In genomic region chr7:48337012-48337621, GRCh38 we compare ENCODE assay signal across 8 cellular contexts.
A peak's percentile ranks its signal among the peaks of the same experiment; 100 is the strongest.
DNase-seq lines count a peak whose midpoint lies in the region; ATAC-seq, FAIRE-seq and TF ChIP-seq lines count a peak whose summit lies in the region.

No MANE protein-coding gene starts in this region.

- peak; percentile 34 for FAIRE-seq in keratinocyte (lab: Jason Lieb, UNC)

- dilution Hi-C loops in keratinocyte (cut with MboI; ENCODE audit: extremely low pct_ligation_motif_present, low sequenced_read_pairs): no loop called here

- TF ChIP-seq POLR2A in HCT116 (IDR thresholded peaks at IDR 0.05; ENCODE audit: borderline replicate concordance, extremely low read depth, insufficient read depth, insufficient read length): no peak

- H3K4me2 ChIP-seq in HCT116 (ENCODE audit: low read length) (no peak overlapping the region), keratinocyte (ENCODE audit: control insufficient read depth, extremely low read depth, insufficient read depth, low read depth, low read length) (no peak overlapping the region)

- POLR2A ChIA-PET in HCT116 (lab: Charles Lee): no interaction called here

- CTCF ChIA-PET in HCT116 (lab: Charles Lee): no interaction called here

- no peak for TF ChIP-seq RAD21 in HCT116 (IDR thresholded peaks at IDR 0.05; ENCODE audit: low read depth)

- H3K79me2 ChIP-seq in HCT116 (ENCODE audit: insufficient read depth, low read length): no peaks in the 10 kb centered on the region
- H3K79me2 ChIP-seq in keratinocyte (ENCODE audit: control insufficient read depth, insufficient read depth, low read length): no peaks in the 10 kb centered on the region

- peak; percentile 29 for DNase-seq in CD1c-positive myeloid dendritic cell (ENCODE audit: extremely low spot score)
- no peak for DNase-seq in HCT116 (ENCODE audit: low read depth, low spot score)
- peak; percentile 45 for DNase-seq in SKM-1 treated with dmso at 0.1 percent for 144 hours (lab: John Stamatoyannopoulos, UW; ENCODE audit: unreplicated experiment)
- no peak for DNase-seq in keratinocyte (ENCODE audit: low read depth, low spot score)
- no peak for DNase-seq in activated effector memory CD4-positive, alpha-beta T cell treated with Interleukin-2 at 50 U/mL for 16 hours
- no peak for DNase-seq in NCI-H526 treated with DMSO at 0.1 percent for 48 hours (lab: John Stamatoyannopoulos, UW)

- no peaks in the 10 kb centered on the region for H3K9me3 ChIP-seq in HCT116 (ENCODE audit: control insufficient read depth in 1 of 2, insufficient read depth in 1 of 2, low read depth in 1 of 2, low read length in 2 of 2)
- H3K9me3 ChIP-seq in keratinocyte (ENCODE audit: control insufficient read depth, low read depth, low read length): no peaks in the 10 kb centered on the region

- H3K4me3 ChIP-seq in HCT116 (replicated peaks in 1 of 2; ENCODE audit: low read depth in 1 of 2, low read length in 2 of 2) (no peak overlapping the region), keratinocyte (ENCODE audit: control insufficient read depth in 2 of 3, extremely low read depth in 1 of 3, insufficient read depth in 2 of 3, low read depth in 1 of 3, low read length in 3 of 3) (no peak overlapping the region)

- RAD21 ChIA-PET in HCT116 (lab: Charles Lee; ENCODE audit: low non-redundant PET in 1 of 2, low total read pairs in 2 of 2, uncharacterized antibody in 2 of 2, unreplicated experiment in 2 of 2): no interaction called here

- H3K9me1 ChIP-seq in keratinocyte (ENCODE audit: control insufficient read depth, extremely low read depth, insufficient read depth, low read length): no peaks in the 10 kb centered on the region

- no peaks in the 10 kb centered on the region for H3K4me1 ChIP-seq in HCT116 (ENCODE audit: control insufficient read depth in 1 of 2, insufficient read depth in 2 of 2, low read length in 2 of 2)
- H3K4me1 ChIP-seq in keratinocyte (ENCODE audit: control insufficient read depth, extremely low read depth, insufficient read depth, low read length): no peaks in the 10 kb centered on the region

- no peak overlapping the region for H3K27ac ChIP-seq in HCT116 (ENCODE audit: low read depth, low read length)
- H3K27ac ChIP-seq in keratinocyte (ENCODE audit: control insufficient read depth, insufficient read depth, low read length): no peak overlapping the region

- no TSS peak for BruUV-seq in HCT116 (replicated peaks; lab: Mats Ljungman, UMichigan)

- H2AFZ ChIP-seq in HCT116 (ENCODE audit: low read depth, low read length, poor library complexity, severe bottlenecking): no peak overlapping the region
- no peak overlapping the region for H2AFZ ChIP-seq in keratinocyte (ENCODE audit: control insufficient read depth, low read length)

- H3K36me3 ChIP-seq in HCT116 (ENCODE audit: control insufficient read depth in 1 of 2, insufficient read depth in 2 of 2, low read length in 2 of 2) (no peaks in the 10 kb centered on the region), keratinocyte (ENCODE audit: control insufficient read depth in 2 of 2, extremely low read depth in 1 of 2, insufficient read depth in 2 of 2, low read length in 2 of 2) (no peaks in the 10 kb centered on the region)

- H3K9ac ChIP-seq in HCT116 (ENCODE audit: low read length): no peak overlapping the region
- no peak overlapping the region for H3K9ac ChIP-seq in keratinocyte (ENCODE audit: control insufficient read depth, extremely low read depth, insufficient read depth, low read length)

- peak; percentile 46; the same call in 1 of the 2 replicates for ATAC-seq in HCT116
- ATAC-seq in HG02678 (IDR thresholded peaks at IDR 0.05; ENCODE audit: unreplicated experiment): no peak
- ATAC-seq in esophagus mucosa: no peak

- H3K27me3 ChIP-seq in HCT116 (ENCODE audit: insufficient read depth, low read length): no peaks in the 10 kb centered on the region
- no peaks in the 10 kb centered on the region for H3K27me3 ChIP-seq in keratinocyte (ENCODE audit: control insufficient read depth, extremely low read depth, insufficient read depth, low read length)

- intact Hi-C loops in HCT116 (cut with micrococcal nuclease): no loop called here

- H4K20me1 ChIP-seq in HCT116 (ENCODE audit: insufficient read depth): no peaks in the 10 kb centered on the region
- H4K20me1 ChIP-seq in keratinocyte (ENCODE audit: control insufficient read depth, extremely low read depth, insufficient read depth, low read length): no peaks in the 10 kb centered on the region

- no peaks in the 10 kb centered on the region for H3K9me2 ChIP-seq in HCT116 (ENCODE audit: insufficient read depth)

- TF ChIP-seq CTCF in HCT116 (IDR thresholded peaks at IDR 0.05 in 2 of 3, conservative IDR thresholded peaks at IDR 0.05 in 1 of 3; ENCODE audit: borderline replicate concordance in 1 of 3, insufficient read depth in 1 of 3, low read depth in 2 of 3, low read length in 2 of 3): peak in 2 of 3 experiments; percentile 49 to 51; a peak in 4 of 6 replicates
- TF ChIP-seq CTCF in keratinocyte (optimal IDR thresholded peaks at IDR 0.05 in 1 of 3, IDR thresholded peaks at IDR 0.05 in 1 of 3, conservative IDR thresholded peaks at IDR 0.05 in 1 of 3; ENCODE audit: extremely low read depth in 1 of 3, insufficient read depth in 2 of 3, low read length in 3 of 3): peak; percentile 60 to 88 (median 74)

TF ChIP-seq in HCT116, 20 proteins besides CTCF, POLR2A, EP300 and RAD21:
- TF ChIP-seq EZH2phosphoT487 (IDR thresholded peaks at IDR 0.05; ENCODE audit: borderline replicate concordance) (no peak), ZFX (IDR thresholded peaks at IDR 0.05) (no peak), ATF3 (IDR thresholded peaks at IDR 0.05) (no peak), JUND (IDR thresholded peaks at IDR 0.05) (no peak), EZH2 (IDR thresholded peaks at IDR 0.05) (no peak), TCF7L2 (IDR thresholded peaks at IDR 0.05; ENCODE audit: borderline replicate concordance, extremely low read depth, insufficient read depth, insufficient read length) (no peak)

Comparison
In these comparisons a context has a peak if more than half of its experiments do, and no peak if none do; other contexts are left out.
1. DNase-seq: peak in CD1c-positive myeloid dendritic cell (single experiment) and SKM-1 treated with dmso at 0.1 percent for 144 hours (single experiment); none in HCT116 (single experiment), keratinocyte (single experiment), activated effector memory CD4-positive, alpha-beta T cell treated with Interleukin-2 at 50 U/mL for 16 hours (single experiment) and NCI-H526 treated with DMSO at 0.1 percent for 48 hours (single experiment).